8 cellular contexts compared by ENCODE assay signal in the genomic region with DNA sequence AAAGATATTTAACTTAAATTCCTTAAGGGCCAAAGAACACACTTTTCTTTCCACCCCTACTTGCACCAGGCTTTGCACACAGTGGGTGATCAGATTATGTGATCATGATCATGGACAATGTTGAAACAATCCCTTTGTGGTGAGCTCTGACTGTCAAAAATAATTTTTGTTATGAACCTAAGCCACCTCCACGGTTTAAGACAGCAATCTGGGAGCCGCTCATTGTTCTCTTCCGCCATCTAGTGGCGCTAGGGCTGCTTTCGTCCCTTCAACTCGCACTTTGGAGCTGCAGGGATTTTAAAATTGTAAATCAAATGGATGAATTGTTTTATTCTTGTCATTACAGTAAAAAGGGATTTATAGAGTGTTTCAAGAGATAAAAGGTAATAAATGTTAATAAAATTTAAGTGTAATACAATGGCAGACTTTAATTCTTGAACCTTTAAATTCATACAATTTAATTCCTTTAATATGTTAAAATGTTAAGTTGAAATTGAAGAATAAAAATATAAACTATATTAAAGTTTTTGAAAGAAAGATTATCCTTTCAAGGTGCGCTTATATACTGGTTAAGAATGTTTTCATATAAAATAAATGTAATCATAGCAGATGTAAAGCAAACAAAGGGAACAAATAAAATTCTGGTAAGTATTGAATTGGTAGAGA. TPM values are rescaled to one million over a fixed set of nuclear protein-coding genes. Genes with fewer than 3 reads are reported as not detected.
A peak's percentile ranks its signal among the peaks of the same experiment; 100 is the strongest.
DNase-seq lines count a peak whose midpoint lies in the region; ATAC-seq and TF ChIP-seq lines count a peak whose summit lies in the region.

No MANE protein-coding gene starts in this region.

- no peaks in the 10 kb centered on the region for H3K27me3 ChIP-seq in cardiac muscle cell

- DNase-seq in NCI-H1092 treated with DMSO at 0.1 percent for 48 hours (lab: John Stamatoyannopoulos, UW) (peak; percentile 74), SKM-1 treated with dmso at 0.1 percent for 144 hours (lab: John Stamatoyannopoulos, UW; ENCODE audit: unreplicated experiment) (peak; percentile 67), cardiac muscle cell (ENCODE audit: low read depth in 1 of 2, low spot score in 1 of 2) (peak; percentile 77 to 84), retina (peak; percentile 82), 8988T (no peak)

- no peak overlapping the region for H3K27ac Mint-ChIP-seq in activated naive CD8-positive, alpha-beta T cell

- no peak overlapping the region for H3K27ac ChIP-seq in cardiac muscle cell

- no peaks in the 10 kb centered on the region for H3K9me3 ChIP-seq in cardiac muscle cell (ENCODE audit: low read depth)

- H3K4me3 Mint-ChIP-seq in activated naive CD8-positive, alpha-beta T cell: peak overlapping the region; percentile 10

- no peaks in the 10 kb centered on the region for H3K9me3 Mint-ChIP-seq in activated naive CD8-positive, alpha-beta T cell (ENCODE audit: low read depth)

- no peaks in the 10 kb centered on the region for H3K36me3 Mint-ChIP-seq in activated naive CD8-positive, alpha-beta T cell

- H3K36me3 ChIP-seq in cardiac muscle cell: no peaks in the 10 kb centered on the region

- H3K4me3 ChIP-seq in GM12875 (ENCODE audit: low read depth, low read length) (no peak overlapping the region), cardiac muscle cell (no peak overlapping the region)

- H3K4me1 Mint-ChIP-seq in activated naive CD8-positive, alpha-beta T cell (ENCODE audit: low read depth): no peaks in the 10 kb centered on the region

- peak; percentile 87 for TF ChIP-seq CTCF in GM12875 (IDR thresholded peaks at IDR 0.05; ENCODE audit: borderline replicate concordance, insufficient read depth, low read depth, low read length)
- peak; percentile 98 for TF ChIP-seq CTCF in cardiac muscle cell (IDR thresholded peaks at IDR 0.05; ENCODE audit: low read depth, low read length)

- no peaks in the 10 kb centered on the region for H3K4me1 ChIP-seq in cardiac muscle cell (ENCODE audit: low read depth)

- peak; percentile 88 for ATAC-seq in HG02610 (IDR thresholded peaks at IDR 0.05; ENCODE audit: unreplicated experiment)

- H3K27me3 Mint-ChIP-seq in activated naive CD8-positive, alpha-beta T cell: peaks cover 3% of the 10 kb centered on the region

RNA-seq across cellular contexts. Expression of a gene that starts 45.3 kb away (rescaled TPM):
- total RNA-seq in cardiac muscle cell: 4.3 and 6.0 TPM in 2 replicates
- polyA plus RNA-seq in cardiac muscle cell: 8.4 and 12.5 TPM in 2 replicates
